ENCODE assay signal across 7 cellular contexts in the genomic region with DNA sequence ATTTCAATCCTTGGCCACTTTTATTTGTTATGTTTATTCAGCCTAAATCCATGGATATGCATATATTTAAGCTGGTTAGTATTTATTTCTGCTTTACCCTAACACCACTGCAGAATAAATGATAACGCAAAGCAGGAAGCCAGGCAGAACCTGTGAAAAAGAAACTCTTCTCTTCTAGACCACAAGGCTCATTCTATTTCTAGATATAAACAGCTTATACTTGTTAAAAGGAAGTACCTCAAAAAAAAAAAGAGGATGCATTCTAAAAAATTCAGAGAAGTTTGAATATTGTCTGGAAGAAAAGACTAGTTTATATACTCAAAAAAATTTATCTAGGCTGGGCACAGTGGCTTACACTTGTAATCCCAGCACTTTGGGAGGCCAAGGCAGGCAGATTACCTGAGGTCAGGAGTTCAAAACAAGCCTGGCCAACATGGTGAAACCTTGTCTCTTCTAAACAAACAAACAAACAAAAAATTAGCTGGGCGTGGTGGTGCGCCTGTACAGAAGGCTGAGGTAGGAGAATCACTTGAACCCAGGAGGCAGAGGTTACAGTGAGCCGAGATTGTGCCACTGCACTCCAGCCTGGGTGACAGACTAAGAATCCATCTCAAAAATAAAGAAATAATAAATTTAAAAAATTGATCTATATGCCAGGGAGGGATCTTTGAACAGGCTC. TPM values are rescaled to one million over a fixed set of nuclear protein-coding genes. Genes with fewer than 3 reads are reported as not detected.
DNase-seq lines count a peak whose midpoint lies in the region; ATAC-seq lines count a peak whose summit lies in the region.

No MANE protein-coding gene starts in this region.

- ATAC-seq in GM18909 (IDR thresholded peaks at IDR 0.05; ENCODE audit: poor library complexity, unreplicated experiment) (peak; percentile 88), HG02642 (IDR thresholded peaks at IDR 0.05; ENCODE audit: poor library complexity, unreplicated experiment) (peak; percentile 78)
- ATAC-seq in natural killer cell treated with Interleukin-12 subunit alpha and Interleukin-12 subunit beta and Interleukin-15 and Interleukin-18, amount 100 ng/mL, for 72 hours = peak; percentile 64 to 71

- H3K9me3 ChIP-seq in Karpas-422 (ENCODE audit: low read length) = no peaks in the 10 kb centered on the region

- H3K9me3 Mint-ChIP-seq in natural killer cell treated with Interleukin-12 subunit alpha and Interleukin-12 subunit beta and Interleukin-15 and Interleukin-18, amount 100 ng/mL, for 72 hours = no peaks in the 10 kb centered on the region

- H3K4me2 ChIP-seq in Karpas-422 (ENCODE audit: low read depth, low read length, poor library complexity, severe bottlenecking) = no peak overlapping the region

- H3K36me3 Mint-ChIP-seq in natural killer cell treated with Interleukin-12 subunit alpha and Interleukin-12 subunit beta and Interleukin-15 and Interleukin-18, amount 100 ng/mL, for 72 hours = no peaks in the 10 kb centered on the region

- H4K20me1 ChIP-seq in Karpas-422 (ENCODE audit: insufficient read depth, low read depth, low read length) = no peaks in the 10 kb centered on the region

- H3K4me3 ChIP-seq in Karpas-422 (ENCODE audit: low read length) = no peak overlapping the region

- H2AFZ ChIP-seq in Karpas-422 (ENCODE audit: low read length) = no peak overlapping the region

- peak overlapping the region; percentile 78 for H3K4me3 Mint-ChIP-seq in natural killer cell treated with Interleukin-12 subunit alpha and Interleukin-12 subunit beta and Interleukin-15 and Interleukin-18, amount 100 ng/mL, for 72 hours

- peak overlapping the region; percentile 80 to 82 for H3K27ac Mint-ChIP-seq in natural killer cell treated with Interleukin-12 subunit alpha and Interleukin-12 subunit beta and Interleukin-15 and Interleukin-18, amount 100 ng/mL, for 72 hours

- no peaks in the 10 kb centered on the region for H3K27me3 ChIP-seq in Karpas-422 (ENCODE audit: low read length)

- H3K27me3 Mint-ChIP-seq in natural killer cell treated with Interleukin-12 subunit alpha and Interleukin-12 subunit beta and Interleukin-15 and Interleukin-18, amount 100 ng/mL, for 72 hours = no peaks in the 10 kb centered on the region

- no peaks in the 10 kb centered on the region for H3K79me2 ChIP-seq in Karpas-422 (ENCODE audit: low read length)

- H3K4me1 ChIP-seq in Karpas-422 (ENCODE audit: low read length) = peaks cover 10% of the 10 kb centered on the region

- no peak overlapping the region for H3K27ac ChIP-seq in Karpas-422 (ENCODE audit: low read length)

- H3K9me2 ChIP-seq in Karpas-422 (replicated peaks; ENCODE audit: insufficient read depth, low read length) = no peaks in the 10 kb centered on the region

- H3K4me1 Mint-ChIP-seq in natural killer cell treated with Interleukin-12 subunit alpha and Interleukin-12 subunit beta and Interleukin-15 and Interleukin-18, amount 100 ng/mL, for 72 hours (ENCODE audit: low read depth in 2 of 2) = peaks cover 47 to 65% of the 10 kb centered on the region in 2 donors

- no peak overlapping the region for H3K9ac ChIP-seq in Karpas-422 (ENCODE audit: low read length)

- H3K36me3 ChIP-seq in Karpas-422 (ENCODE audit: insufficient read depth, low read length) = peaks cover 5% of the 10 kb centered on the region; the same call in 1 of the 2 replicates

- DNase-seq in NOMO-1 (lab: John Stamatoyannopoulos, UW; ENCODE audit: unreplicated experiment in 2 of 2) = peak; percentile 20 to 76
- no peak for DNase-seq in natural killer cell treated with Interleukin-12 subunit alpha and Interleukin-12 subunit beta and Interleukin-15 and Interleukin-18, amount 100 ng/mL, for 72 hours (ENCODE audit: low spot score)
- no peak for DNase-seq in Karpas-422
- DNase-seq in COLO829 (ENCODE audit: low spot score) = no peak
- no peak for DNase-seq in NCI-H187 (lab: John Stamatoyannopoulos, UW)

RNA-seq across cellular contexts. Expression of a gene that starts 55.8 kb away (rescaled TPM):
- 10 to 100 TPM; 34.9 TPM for total RNA-seq in natural killer cell treated with Interleukin-12 subunit alpha and Interleukin-12 subunit beta and Interleukin-15 and Interleukin-18, amount 100 ng/mL, for 72 hours
- total RNA-seq in Karpas-422 (2014; rRNA removed; shearing (Covaris generic); ENCODE audit: low replicate concordance) = 7.1 and 7.3 TPM in 2 replicates

RNA-seq across cellular contexts. Expression of a gene that starts 57.1 kb away (rescaled TPM):
- total RNA-seq in natural killer cell treated with Interleukin-12 subunit alpha and Interleukin-12 subunit beta and Interleukin-15 and Interleukin-18, amount 100 ng/mL, for 72 hours = 10 to 100 TPM; 61.3 to 76.3 TPM
- total RNA-seq in Karpas-422 (2014; rRNA removed; shearing (Covaris generic); ENCODE audit: low replicate concordance) = 17.1 and 60.3 TPM in 2 replicates

Comparison
In these comparisons a context has a peak if more than half of its experiments do, and no peak if none do; other contexts are left out.
1. DNase-seq: peak in NOMO-1 (2 of 2); none in natural killer cell treated with Interleukin-12 subunit alpha and Interleukin-12 subunit beta and Interleukin-15 and Interleukin-18, amount 100 ng/mL, for 72 hours (single experiment), Karpas-422 (single experiment), COLO829 (single experiment) and NCI-H187 (0 of 2).
2. Peak in every context shown above with its lines, with median percentiles within 50 percentile points of each other: ATAC-seq.